In genomic region chr6:167479967-167480653, GRCh38 we compare ENCODE assay signal across 17 cellular contexts.
DNase-seq lines count a peak whose midpoint lies in the region; ATAC-seq and TF ChIP-seq lines count a peak whose summit lies in the region.
"Had no signal": no experiment of that assay in that cellular context is flagged by ENCODE, and none has a peak within 500 bp of the region (broad histone marks: within the 10 kb centered on the region; RNA-seq: fewer than 3 reads in every experiment).

No MANE protein-coding gene starts in this region.

- peaks cover 39% of the 10 kb centered on the region for H3K4me1 Mint-ChIP-seq in neural progenitor cell
- H3K4me1 Mint-ChIP-seq: activated naive CD4-positive, alpha-beta T cell treated with anti-CD3 and anti-CD28 coated beads, Interleukin-2, amount 50 U/mL, for 24 hours; immature natural killer cell; stimulated activated naive CD8-positive, alpha-beta T cell treated with anti-CD3 and anti-CD28 coated beads, Interleukin-15, amount 100 ng/mL, for 72 hours had no signal

- no peaks in the 10 kb centered on the region for H4K20me1 ChIP-seq in BLaER1 treated with 17β-estradiol and CSF1 and Interleukin-3, amounts not matched to agents 10 nM and 100 nM
- no peaks in the 10 kb centered on the region for H4K20me1 ChIP-seq in neural progenitor cell (ENCODE audit: low read depth)

- DNase-seq in KBM-7 = peak; percentile 1
- DNase-seq in neural progenitor cell (ENCODE audit: low spot score) = no peak
- no peak for DNase-seq in globus pallidus (ENCODE audit: low spot score)
- DNase-seq in GM19238 (ENCODE audit: insufficient read length, low spot score) = no peak
- no peak for DNase-seq in NK-92 treated with Interleukin-12 subunit alpha and Interleukin-12 subunit beta, amount 100 ng/mL, for 24 hours (lab: John Stamatoyannopoulos, UW)
- DNase-seq in Ammon's horn (ENCODE audit: low spot score) = no peak
- DNase-seq: activated CD4-positive, alpha-beta T cell treated with anti-CD3 and anti-CD28 coated beads, Interleukin-2, amount 50 U/mL, for 1 hour; gastrocnemius medialis; immature natural killer cell; mesendoderm; NCI-H2029 treated with DMSO at 0.1 percent for 48 hours; NCI-H748 treated with DMSO at 0.1 percent for 48 hours; stimulated activated naive CD8-positive, alpha-beta T cell treated with anti-CD3 and anti-CD28 coated beads, Interleukin-15, amount 100 ng/mL, for 72 hours had no signal

- peak overlapping the region in 2 of 10 experiments; percentile 12 to 26; a peak in 3 of 20 replicates for H3K4me3 ChIP-seq in BLaER1 treated with 17β-estradiol and CSF1 and Interleukin-3, amounts not matched to agents 10 nM and 100 nM
- H3K4me3 ChIP-seq in gastroesophageal sphincter (no peak overlapping the region), neural progenitor cell (no peak overlapping the region)
- H3K4me3 ChIP-seq: coronary artery, gastrocnemius medialis had no signal

- peaks cover 4% of the 10 kb centered on the region for H3F3A ChIP-seq in neural progenitor cell (ENCODE audit: low read depth)

- H3K79me2 ChIP-seq in neural progenitor cell (ENCODE audit: low read depth) = no peaks in the 10 kb centered on the region

- H3K27ac Mint-ChIP-seq in neural progenitor cell = peak overlapping the region; percentile 70
- H3K27ac Mint-ChIP-seq: activated naive CD4-positive, alpha-beta T cell treated with anti-CD3 and anti-CD28 coated beads, Interleukin-2, amount 50 U/mL, for 24 hours; immature natural killer cell; stimulated activated naive CD8-positive, alpha-beta T cell treated with anti-CD3 and anti-CD28 coated beads, Interleukin-15, amount 100 ng/mL, for 72 hours had no signal

- H3K27me3 ChIP-seq in BLaER1 treated with 17β-estradiol and CSF1 and Interleukin-3, amounts not matched to agents 10 nM and 100 nM = no peaks in the 10 kb centered on the region
- H3K27me3 ChIP-seq in gastroesophageal sphincter = peaks cover 4% of the 10 kb centered on the region
- H3K27me3 ChIP-seq in neural progenitor cell = no peaks in the 10 kb centered on the region

- H3K36me3 Mint-ChIP-seq in neural progenitor cell = peaks cover 2% of the 10 kb centered on the region
- H3K36me3 Mint-ChIP-seq: activated naive CD4-positive, alpha-beta T cell treated with anti-CD3 and anti-CD28 coated beads, Interleukin-2, amount 50 U/mL, for 24 hours; immature natural killer cell had no signal

- peak overlapping the region in 2 of 11 experiments; percentile 5 to 17; a peak in 1 of 22 replicates for H3K9ac ChIP-seq in BLaER1 treated with 17β-estradiol and CSF1 and Interleukin-3, amounts not matched to agents 10 nM and 100 nM
- no peak overlapping the region for H3K9ac ChIP-seq in neural progenitor cell

- in situ Hi-C loops in KBM-7 (cut with MboI; ENCODE audit: low pct_unique_long_range_greater_than_20kb, low sequenced_read_pairs) = no loop called here

- no peak overlapping the region for H3K4me3 Mint-ChIP-seq in neural progenitor cell
- H3K4me3 Mint-ChIP-seq: activated naive CD4-positive, alpha-beta T cell treated with anti-CD3 and anti-CD28 coated beads, Interleukin-2, amount 50 U/mL, for 24 hours; immature natural killer cell; stimulated activated naive CD8-positive, alpha-beta T cell treated with anti-CD3 and anti-CD28 coated beads, Interleukin-15, amount 100 ng/mL, for 72 hours had no signal

- no peak for TF ChIP-seq POLR2A in gastroesophageal sphincter (IDR thresholded peaks at IDR 0.05)

- H2AFZ ChIP-seq in neural progenitor cell (replicated peaks) = peak overlapping the region; percentile 76

- no peak for TF ChIP-seq EP300 in gastroesophageal sphincter (IDR thresholded peaks at IDR 0.05)

- peaks cover 2% of the 10 kb centered on the region for H3K9me3 Mint-ChIP-seq in neural progenitor cell
- H3K9me3 Mint-ChIP-seq: activated naive CD4-positive, alpha-beta T cell treated with anti-CD3 and anti-CD28 coated beads, Interleukin-2, amount 50 U/mL, for 24 hours; immature natural killer cell; stimulated activated naive CD8-positive, alpha-beta T cell treated with anti-CD3 and anti-CD28 coated beads, Interleukin-15, amount 100 ng/mL, for 72 hours had no signal

- peak; percentile 41 for ATAC-seq in gastroesophageal sphincter
- ATAC-seq: stimulated activated naive CD8-positive, alpha-beta T cell treated with anti-CD3 and anti-CD28 coated beads, Interleukin-15, amount 100 ng/mL, for 72 hours had no signal

- no peaks in the 10 kb centered on the region for H3K36me3 ChIP-seq in BLaER1 treated with 17β-estradiol and CSF1 and Interleukin-3, amounts not matched to agents 10 nM and 100 nM
- no peaks in the 10 kb centered on the region for H3K36me3 ChIP-seq in gastroesophageal sphincter
- no peaks in the 10 kb centered on the region for H3K36me3 ChIP-seq in neural progenitor cell
- H3K36me3 ChIP-seq: gastrocnemius medialis had no signal

- H3K9me3 ChIP-seq in BLaER1 treated with 17β-estradiol and CSF1 and Interleukin-3, amounts not matched to agents 10 nM and 100 nM (replicated peaks in 1 of 11) = no peaks in the 10 kb centered on the region
- H3K9me3 ChIP-seq in gastroesophageal sphincter (no peaks in the 10 kb centered on the region), neural progenitor cell (ENCODE audit: low read depth) (no peaks in the 10 kb centered on the region)
- H3K9me3 ChIP-seq: gastrocnemius medialis had no signal

- H3K27me3 Mint-ChIP-seq in neural progenitor cell (ENCODE audit: insufficient read depth, low read depth) = peaks cover 15% of the 10 kb centered on the region

- TF ChIP-seq CTCF in gastroesophageal sphincter (IDR thresholded peaks at IDR 0.05) (no peak), neural progenitor cell (IDR thresholded peaks at IDR 0.05) (no peak)

- peak overlapping the region in 3 of 11 experiments; percentile 3 to 9 (median 7); a peak in 2 of 22 replicates for H3K27ac ChIP-seq in BLaER1 treated with 17β-estradiol and CSF1 and Interleukin-3, amounts not matched to agents 10 nM and 100 nM
- H3K27ac ChIP-seq in gastroesophageal sphincter (no peak overlapping the region), neural progenitor cell (no peak overlapping the region)
- H3K27ac ChIP-seq: coronary artery, gastrocnemius medialis had no signal

- WGBS in gastroesophageal sphincter (ENCODE audit: low coverage in 1 of 2), 2 donors = 41 to 71% methylated on average over 2 to 4 of the region's 7 CpGs

- peak overlapping the region; percentile 71 to 96 (median 84) for H3K4me2 ChIP-seq in BLaER1 treated with 17β-estradiol and CSF1 and Interleukin-3, amounts not matched to agents 10 nM and 100 nM
- peak overlapping the region; percentile 35 for H3K4me2 ChIP-seq in neural progenitor cell

- peaks cover 22 to 29% (median 25%) of the 10 kb centered on the region in 10 experiments for H3K4me1 ChIP-seq in BLaER1 treated with 17β-estradiol and CSF1 and Interleukin-3, amounts not matched to agents 10 nM and 100 nM
- H3K4me1 ChIP-seq in gastroesophageal sphincter (peaks cover 0 to 8% (median 0%) of the 10 kb centered on the region in 3 donors), neural progenitor cell (peaks cover 44% of the 10 kb centered on the region)
